ENCODE assay signal across 8 cellular contexts in genomic region chr2:195660265-195660890, GRCh38. TPM values are rescaled to one million over a fixed set of nuclear protein-coding genes. Genes with fewer than 3 reads are reported as not detected.
DNase-seq lines count a peak whose midpoint lies in the region; ATAC-seq and TF ChIP-seq lines count a peak whose summit lies in the region.

No MANE protein-coding gene starts in this region.

- peaks cover 11% of the 10 kb centered on the region; the same call in 1 of the 2 replicates for H4K20me1 ChIP-seq in DOHH2 (ENCODE audit: control insufficient read depth, insufficient read depth, low read depth, low read length)

- H3K27ac ChIP-seq in DOHH2 (ENCODE audit: low read depth, low read length) (peak overlapping the region; percentile 84), KOPT-K1 (ENCODE audit: low read depth, low read length, poor library complexity, severe bottlenecking) (peak overlapping the region; percentile 99), gastrocnemius medialis (peak overlapping the region in 1 of 4 donors; percentile 94)

- no peak for TF ChIP-seq POLR2A in gastrocnemius medialis (IDR thresholded peaks at IDR 0.05)

- peaks cover 58% of the 10 kb centered on the region for H3K4me1 Mint-ChIP-seq in activated naive CD4-positive, alpha-beta T cell treated with anti-CD3 and anti-CD28 coated beads, Interleukin-2, amount 50 U/mL, for 24 hours

- TF ChIP-seq CTCF in DOHH2 (IDR thresholded peaks at IDR 0.05; ENCODE audit: low read depth, low read length, poor library complexity, severe bottlenecking) (peak; percentile 79), gastrocnemius medialis (IDR thresholded peaks at IDR 0.05 in 4 of 5, conservative IDR thresholded peaks at IDR 0.05 in 1 of 5) (peak; percentile 35 to 86 (median 59))

- peaks cover 21% of the 10 kb centered on the region for H3F3A ChIP-seq in DOHH2 (ENCODE audit: control insufficient read depth, insufficient read depth)

- ATAC-seq in gastrocnemius medialis = no peak
- ATAC-seq in HG03045 (IDR thresholded peaks at IDR 0.05; ENCODE audit: unreplicated experiment) = no peak
- no peak for ATAC-seq in HG02763 (IDR thresholded peaks at IDR 0.05; ENCODE audit: unreplicated experiment)

- peak; percentile 68 for DNase-seq in SK-MEL-5 (ENCODE audit: low read depth, low spot score)
- peak; percentile 21 to 94 (median 74) for DNase-seq in head of caudate nucleus
- peak; percentile 27 to 33 for DNase-seq in gastrocnemius medialis

- in situ Hi-C loops in SK-MEL-5 (cut with HindIII; ENCODE audit: low pct_unique_long_range_greater_than_20kb, low sequenced_read_pairs) = no loop called here
- in situ Hi-C loops in gastrocnemius medialis (cut with MboI; ENCODE audit: low sequenced_read_pairs in 4 of 4) = loop anchor here in 1 of 4 donors (5.0 kb wide), 1 partner anchor 88 kb away; no protein-coding TSS in a partner anchor

- H3K9me2 ChIP-seq in DOHH2 (replicated peaks; ENCODE audit: control insufficient read depth, low read length) = no peaks in the 10 kb centered on the region

- H3K4me3 Mint-ChIP-seq in activated naive CD4-positive, alpha-beta T cell treated with anti-CD3 and anti-CD28 coated beads, Interleukin-2, amount 50 U/mL, for 24 hours = peak overlapping the region; percentile 93

- H3K27me3 Mint-ChIP-seq in activated naive CD4-positive, alpha-beta T cell treated with anti-CD3 and anti-CD28 coated beads, Interleukin-2, amount 50 U/mL, for 24 hours = no peaks in the 10 kb centered on the region

- intact Hi-C loops in head of caudate nucleus (cut with DNase I) (no loop called here), gastrocnemius medialis (cut with DNase I; ENCODE audit: low total_unique reads) (no loop called here)

- H3K9me3 ChIP-seq in DOHH2 (ENCODE audit: control insufficient read depth, insufficient read depth, low read length) (no peaks in the 10 kb centered on the region), KOPT-K1 (ENCODE audit: insufficient read depth, low read length, poor library complexity, severe bottlenecking) (no peaks in the 10 kb centered on the region), gastrocnemius medialis (no peaks in the 10 kb centered on the region)

- peaks cover 63% of the 10 kb centered on the region for H3K79me2 ChIP-seq in DOHH2 (ENCODE audit: control insufficient read depth, low read length)

- no peaks in the 10 kb centered on the region for H3K27me3 ChIP-seq in DOHH2 (ENCODE audit: control insufficient read depth, low read length)
- H3K27me3 ChIP-seq in gastrocnemius medialis = no peaks in the 10 kb centered on the region

- H3K4me3 ChIP-seq in DOHH2 (ENCODE audit: low read length) (peak overlapping the region; percentile 87), gastrocnemius medialis (no peak overlapping the region)

- H3K36me3 ChIP-seq in DOHH2 (ENCODE audit: control insufficient read depth, low read length) (peaks cover 38% of the 10 kb centered on the region), KOPT-K1 (ENCODE audit: insufficient read depth, low read length) (peaks cover 11% of the 10 kb centered on the region), gastrocnemius medialis (no peaks in the 10 kb centered on the region)

- H3K27ac Mint-ChIP-seq in activated naive CD4-positive, alpha-beta T cell treated with anti-CD3 and anti-CD28 coated beads, Interleukin-2, amount 50 U/mL, for 24 hours = peak overlapping the region; percentile 100

- peak overlapping the region; percentile 63 for H3K4me2 ChIP-seq in DOHH2 (ENCODE audit: low read length)

- peaks cover 4% of the 10 kb centered on the region for H3K36me3 Mint-ChIP-seq in activated naive CD4-positive, alpha-beta T cell treated with anti-CD3 and anti-CD28 coated beads, Interleukin-2, amount 50 U/mL, for 24 hours

- no peaks in the 10 kb centered on the region for H3K9me3 Mint-ChIP-seq in activated naive CD4-positive, alpha-beta T cell treated with anti-CD3 and anti-CD28 coated beads, Interleukin-2, amount 50 U/mL, for 24 hours

- peaks cover 40% of the 10 kb centered on the region for H3K4me1 ChIP-seq in DOHH2 (ENCODE audit: control insufficient read depth, low read length)
- H3K4me1 ChIP-seq in gastrocnemius medialis = peaks cover 23% of the 10 kb centered on the region in 2 donors

RNA-seq across cellular contexts. Expression of gene SLC39A10, which starts 3.4 kb away (rescaled TPM):
- 38.9 and 40.6 TPM in 2 replicates for total RNA-seq in SK-MEL-5 (2014; rRNA removed; shearing (Covaris generic))
- 15.8 and 20.8 TPM in 2 replicates for polyA plus RNA-seq in SK-MEL-5 (2015; cell fraction: cytosol; rRNA removed)
- 24.7 and 25.4 TPM in 2 replicates for polyA plus RNA-seq in SK-MEL-5 (2015; cell fraction: nucleus; rRNA removed)
- 1 to 10 TPM; 1.6 to 3.5 (median 2.1) TPM for total RNA-seq in gastrocnemius medialis
